Comparison of ENCODE assay signal across 1 cellular context in the genomic region with DNA sequence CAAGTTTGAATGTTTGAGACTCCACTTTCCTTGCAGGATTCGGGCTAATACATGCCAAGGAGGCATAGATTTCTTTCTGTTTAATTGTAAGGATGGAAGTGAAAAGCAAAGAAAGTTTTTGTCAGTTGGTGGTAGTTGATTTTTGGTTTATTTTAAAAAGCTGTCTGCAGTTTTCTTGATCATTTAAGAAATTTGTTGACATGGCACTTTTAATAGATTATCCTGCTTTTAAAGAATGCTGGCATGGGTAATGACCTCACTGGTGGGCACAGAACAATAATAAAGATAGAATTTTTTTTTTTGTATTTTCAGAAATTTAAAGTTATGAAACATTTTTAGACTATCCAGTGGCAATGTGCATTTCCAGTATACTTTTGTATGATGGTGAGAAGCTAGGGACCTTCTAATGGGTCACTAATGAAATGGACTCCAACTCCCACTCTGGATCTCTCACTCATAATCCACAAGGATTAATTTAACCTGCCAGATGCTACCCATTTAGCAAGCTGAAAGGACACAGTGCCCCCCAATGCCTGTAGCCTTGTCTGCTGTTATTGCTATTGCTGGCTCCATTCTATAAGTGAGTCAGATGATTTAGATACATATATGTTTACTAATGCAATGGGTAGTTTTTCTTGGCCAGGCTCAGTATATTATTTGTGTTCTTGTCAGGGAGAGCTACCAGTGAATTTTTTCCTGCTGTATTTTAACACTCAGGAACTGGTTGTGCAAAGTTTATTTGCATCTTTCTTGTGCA.
TF ChIP-seq lines count a peak whose summit lies in the region.

No MANE protein-coding gene starts in this region.

TF ChIP-seq in GM12878, 131 proteins besides CTCF, POLR2A, EP300 and RAD21:
- TF ChIP-seq REST (IDR thresholded peaks at IDR 0.05; ENCODE audit: low read depth, low read length) (no peak), IKZF1 (conservative IDR thresholded peaks at IDR 0.05) (no peak), SUPT20H (IDR thresholded peaks at IDR 0.05; ENCODE audit: borderline replicate concordance, control insufficient read depth, low read depth, low read length) (no peak), GATAD2B (conservative IDR thresholded peaks at IDR 0.05; ENCODE audit: low read depth) (no peak), WRNIP1 (IDR thresholded peaks at IDR 0.05; ENCODE audit: borderline replicate concordance, low read depth, low read length) (no peak)
